Comparison of ENCODE assay signal across 1 cellular context in genomic region chr6:157323114-157323923, GRCh38.
TF ChIP-seq lines count a peak whose summit lies in the region.

Gene TMEM242, minus strand, starts transcription at chr6:157323519. Its CDS starts 20 bp downstream, at chr6:157323499.

TF ChIP-seq in GM12878, 131 proteins besides CTCF, POLR2A, EP300 and RAD21 (continued from another document):
- TF ChIP-seq, protein P1, sequence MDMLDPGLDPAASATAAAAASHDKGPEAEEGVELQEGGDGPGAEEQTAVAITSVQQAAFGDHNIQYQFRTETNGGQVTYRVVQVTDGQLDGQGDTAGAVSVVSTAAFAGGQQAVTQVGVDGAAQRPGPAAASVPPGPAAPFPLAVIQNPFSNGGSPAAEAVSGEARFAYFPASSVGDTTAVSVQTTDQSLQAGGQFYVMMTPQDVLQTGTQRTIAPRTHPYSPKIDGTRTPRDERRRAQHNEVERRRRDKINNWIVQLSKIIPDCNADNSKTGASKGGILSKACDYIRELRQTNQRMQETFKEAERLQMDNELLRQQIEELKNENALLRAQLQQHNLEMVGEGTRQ (IDR thresholded peaks at IDR 0.05; ENCODE audit: borderline replicate concordance, low read depth, low read length): no peak
- TF ChIP-seq MTA2 (IDR thresholded peaks at IDR 0.05; ENCODE audit: low read depth) (no peak), PAX5 (IDR thresholded peaks at IDR 0.05; ENCODE audit: borderline replicate concordance, low read depth, low read length) (peak; percentile 59; the same call in 1 of the 2 replicates), CBX5 (IDR thresholded peaks at IDR 0.05; ENCODE audit: low read depth) (peak; percentile 97), BMI1 (IDR thresholded peaks at IDR 0.05; ENCODE audit: borderline replicate concordance) (no peak), HDGF (IDR thresholded peaks at IDR 0.05) (no peak), MYC (IDR thresholded peaks at IDR 0.05; ENCODE audit: insufficient read depth, insufficient read length, insufficient replicate concordance, low read length, severe bottlenecking) (peak; percentile 68), MEF2B (IDR thresholded peaks at IDR 0.05; ENCODE audit: partially characterized antibody, poor library complexity, severe bottlenecking) (peak; percentile 41), STAT3 (IDR thresholded peaks at IDR 0.05; ENCODE audit: low read depth, low read length) (no peak), MYB (IDR thresholded peaks at IDR 0.05; ENCODE audit: borderline replicate concordance, low read depth, low read length) (no peak), RCOR1 (conservative IDR thresholded peaks at IDR 0.05; ENCODE audit: low read depth, low read length) (no peak), SIN3A (IDR thresholded peaks at IDR 0.05; ENCODE audit: low read depth, low read length) (peak; percentile 89), GABPA (IDR thresholded peaks at IDR 0.05; ENCODE audit: low read depth) (peak; percentile 91), MTA3 (IDR thresholded peaks at IDR 0.05; ENCODE audit: borderline replicate concordance, low read length) (peak; percentile 85; the same call in 1 of the 2 replicates)
